Comparison of ENCODE assay signal across 13 cellular contexts in genomic region chr5:29114331-29114768, GRCh38.
"Had no signal": no experiment of that assay in that cellular context is flagged by ENCODE, and none has a peak within 500 bp of the region (broad histone marks: within the 10 kb centered on the region; RNA-seq: fewer than 3 reads in every experiment).

No MANE protein-coding gene starts in this region.

- H3K27ac ChIP-seq: colonic mucosa, gastrocnemius medialis, left ventricle myocardium inferior, sigmoid colon had no signal

- H3K27me3 ChIP-seq: colonic mucosa, gastrocnemius medialis, sigmoid colon had no signal

- H3K4me1 ChIP-seq: colonic mucosa, gastrocnemius medialis, left ventricle myocardium inferior, sigmoid colon had no signal

- H3K9me3 ChIP-seq: colonic mucosa, gastrocnemius medialis, sigmoid colon had no signal

- H3K36me3 ChIP-seq: colonic mucosa, gastrocnemius medialis, left ventricle myocardium inferior, sigmoid colon had no signal

- H3K4me3 ChIP-seq: colonic mucosa, gastrocnemius medialis, left ventricle myocardium inferior, sigmoid colon had no signal

- DNase-seq: activated CD4-positive, alpha-beta T cell treated with anti-CD3 and anti-CD28 coated beads for 4 hours; activated CD8-positive, alpha-beta memory T cell treated with anti-CD3 and anti-CD28 coated beads, Interleukin-2, amount 50 U/mL, for 4 hours; activated CD8-positive, alpha-beta T cell treated with anti-CD3 and anti-CD28 coated beads for 36 hours; activated naive CD4-positive, alpha-beta T cell treated with anti-CD3 and anti-CD28 coated beads for 36 hours; caudate nucleus; colonic mucosa; effector CD8-positive, alpha-beta T cell; gastrocnemius medialis; kidney; left ventricle myocardium inferior; sigmoid colon; stimulated activated CD4-positive, alpha-beta T cell treated with anti-CD3 and anti-CD28 coated beads, Interleukin-2, amount 100 ng/mL, for 24 hours; stimulated activated naive B cell treated with anti-CD40 and anti-IgM and Interleukin-4, amounts not matched to agents 10 μg/mL and 1 μg/mL and 100 μg/mL, for 72 hours had no signal
